In the genomic region with DNA sequence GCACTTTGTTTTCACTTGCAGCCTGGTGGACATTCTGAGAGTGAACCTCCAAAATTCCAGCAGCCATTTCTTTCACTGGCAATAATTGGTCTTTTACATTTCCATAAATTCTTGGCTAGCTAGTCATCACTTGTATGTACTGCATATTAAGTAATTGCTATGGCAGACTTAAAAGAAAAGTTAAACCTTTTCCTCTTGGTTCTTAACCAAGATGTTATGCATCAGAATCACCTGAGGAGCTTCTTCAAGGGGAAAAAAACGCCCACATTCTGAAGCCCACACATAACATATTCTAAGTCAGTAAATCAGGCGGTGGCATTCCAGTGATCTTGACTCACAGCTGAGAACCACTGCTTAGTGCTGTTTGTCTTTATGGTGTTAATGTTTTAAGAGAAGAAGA, we compare ENCODE assay signal across 13 cellular contexts. TPM values are rescaled to one million over a fixed set of nuclear protein-coding genes. Genes with fewer than 3 reads are reported as not detected.
DNase-seq lines count a peak whose midpoint lies in the region; ATAC-seq and TF ChIP-seq lines count a peak whose summit lies in the region.
"Had no signal": no experiment of that assay in that cellular context is flagged by ENCODE, and none has a peak within 500 bp of the region (broad histone marks: within the 10 kb centered on the region; RNA-seq: fewer than 3 reads in every experiment).

No MANE protein-coding gene starts in this region.

- ATAC-seq in foreskin keratinocyte = peak; percentile 88
- no peak for ATAC-seq in GM21423 (IDR thresholded peaks at IDR 0.05; ENCODE audit: unreplicated experiment)
- no peak for ATAC-seq in GM19035 (IDR thresholded peaks at IDR 0.05; ENCODE audit: unreplicated experiment)

- peaks cover 11 to 89% (median 26%) of the 10 kb centered on the region in 3 donors for H3K36me3 Mint-ChIP-seq in CD8-positive, alpha-beta memory T cell

- 64 to 73% methylated on average over 2 of the region's 2 CpGs for WGBS in GM23248 (ENCODE audit: low coverage in 1 of 2, low lambda C conversion rate in 2 of 2, missing lambda C conversion rate in 2 of 2), 2 experiments

- H3K4me1 Mint-ChIP-seq in CD8-positive, alpha-beta memory T cell = no peaks in the 10 kb centered on the region
- H3K4me1 Mint-ChIP-seq: nephron had no signal

- H3K9me3 ChIP-seq in A673 (ENCODE audit: low read depth, low read length, poor library complexity, severe bottlenecking) (no peaks in the 10 kb centered on the region), GM23248 (ENCODE audit: low read depth) (no peaks in the 10 kb centered on the region)
- no peaks in the 10 kb centered on the region for H3K9me3 ChIP-seq in CD8-positive, alpha-beta memory T cell (ENCODE audit: low read length)

- peaks cover 12% of the 10 kb centered on the region for H3F3A ChIP-seq in GM23248 (ENCODE audit: insufficient read depth)

- peaks cover 84% of the 10 kb centered on the region for H3K36me3 ChIP-seq in A673 (ENCODE audit: insufficient read depth, low read length, poor library complexity, severe bottlenecking)
- H3K36me3 ChIP-seq in GM23248 (ENCODE audit: low read depth) = peaks cover 52% of the 10 kb centered on the region
- peaks cover 52% of the 10 kb centered on the region for H3K36me3 ChIP-seq in CD8-positive, alpha-beta memory T cell (ENCODE audit: insufficient read depth, low read length)

- H3K4me1 ChIP-seq in A673 (ENCODE audit: insufficient read depth, low read length, poor library complexity, severe bottlenecking) (peaks cover 4% of the 10 kb centered on the region), GM23248 (ENCODE audit: insufficient read depth) (peaks cover 12% of the 10 kb centered on the region), foreskin keratinocyte (peaks cover 11% of the 10 kb centered on the region)
- no peaks in the 10 kb centered on the region for H3K4me1 ChIP-seq in CD8-positive, alpha-beta memory T cell (ENCODE audit: insufficient read depth, low read length)

- H3K9me2 ChIP-seq in GM23248 (ENCODE audit: insufficient read depth) = no peaks in the 10 kb centered on the region

- no peak overlapping the region for H3K4me3 Mint-ChIP-seq in CD8-positive, alpha-beta memory T cell
- H3K4me3 Mint-ChIP-seq: nephron had no signal

- H3K9ac ChIP-seq in GM23248 = no peak overlapping the region

- H3K27ac ChIP-seq in A673 (ENCODE audit: low read depth, low read length, poor library complexity, severe bottlenecking) = no peak overlapping the region
- no peak overlapping the region; the same call in 1 of the 2 replicates for H3K27ac ChIP-seq in GM23248
- no peak overlapping the region for H3K27ac ChIP-seq in foreskin keratinocyte
- no peak overlapping the region for H3K27ac ChIP-seq in CD8-positive, alpha-beta memory T cell (ENCODE audit: low read depth, low read length)
- H3K27ac ChIP-seq: WERI-Rb-1 had no signal

- CTCF ChIA-PET in A673 (lab: Charles Lee) = no interaction called here
- CTCF ChIA-PET in CD8-positive, alpha-beta memory T cell (lab: Charles Lee) = no interaction called here

- intact Hi-C loops in A673 (cut with micrococcal nuclease; ENCODE audit: unreplicated experiment) = no loop called here

- H4K20me1 ChIP-seq in GM23248 (ENCODE audit: insufficient read depth) = no peaks in the 10 kb centered on the region

- POLR2A ChIA-PET in A673 (lab: Charles Lee; ENCODE audit: low non-redundant PET) = no interaction called here
- POLR2A ChIA-PET in CD8-positive, alpha-beta memory T cell (lab: Charles Lee) = no interaction called here

- H2AFZ ChIP-seq in GM23248 = no peak overlapping the region

- H3K27me3 Mint-ChIP-seq in CD8-positive, alpha-beta memory T cell = no peaks in the 10 kb centered on the region

- no peaks in the 10 kb centered on the region for H3K79me2 ChIP-seq in GM23248 (ENCODE audit: insufficient read depth)

- BruUV-seq in A673 (replicated peaks; lab: Mats Ljungman, UMichigan) = no TSS peak

- H3K4me3 ChIP-seq in A673 (ENCODE audit: low read depth, low read length, poor library complexity, severe bottlenecking) (no peak overlapping the region), GM23248 (no peak overlapping the region)
- H3K4me3 ChIP-seq in CD8-positive, alpha-beta memory T cell (ENCODE audit: low read length) = no peak overlapping the region

- no peaks in the 10 kb centered on the region for H3K27me3 ChIP-seq in A673 (replicated peaks; ENCODE audit: insufficient read depth, low read depth, low read length, poor library complexity)
- H3K27me3 ChIP-seq in GM23248 (replicated peaks; ENCODE audit: insufficient read depth) = no peaks in the 10 kb centered on the region
- H3K27me3 ChIP-seq in foreskin keratinocyte = no peaks in the 10 kb centered on the region
- H3K27me3 ChIP-seq in CD8-positive, alpha-beta memory T cell (ENCODE audit: insufficient read depth, low read length, poor library complexity, severe bottlenecking) = no peaks in the 10 kb centered on the region

- H3K27ac Mint-ChIP-seq in CD8-positive, alpha-beta memory T cell = no peak overlapping the region
- H3K27ac Mint-ChIP-seq: nephron had no signal

- in situ Hi-C loops in GM23248 (cut with MboI) = no loop called here

- H3K9me3 Mint-ChIP-seq in CD8-positive, alpha-beta memory T cell = no peaks in the 10 kb centered on the region
- H3K9me3 Mint-ChIP-seq: nephron had no signal

- peak; percentile 54 for DNase-seq in A673 (ENCODE audit: low spot score)
- peak; percentile 60 for DNase-seq in GM23248
- peak; percentile 36 for DNase-seq in amniotic epithelial cell (ENCODE audit: low read depth)
- peak; percentile 76 to 82 for DNase-seq in foreskin keratinocyte
- DNase-seq in NCI-H1105 treated with DMSO at 0.1 percent for 48 hours (lab: John Stamatoyannopoulos, UW) = no peak
- no peak for DNase-seq in CD8-positive, alpha-beta memory T cell
- DNase-seq: activated CD8-positive, alpha-beta memory T cell treated with anti-CD3 and anti-CD28 coated beads for 24 hours; activated effector memory CD4-positive, alpha-beta T cell treated with Interleukin-2 at 50 U/mL for 16 hours; NCI-H69; WERI-Rb-1 had no signal

- H3K4me2 ChIP-seq in GM23248 (ENCODE audit: unreplicated experiment) = peak overlapping the region; percentile 29

- TF ChIP-seq CTCF in A673 (conservative IDR thresholded peaks at IDR 0.05; ENCODE audit: low read depth, low read length) (no peak), foreskin keratinocyte (conservative IDR thresholded peaks at IDR 0.05) (no peak)

RNA-seq across cellular contexts. Expression of gene CDC40, which starts 37.0 kb away (rescaled TPM):
- total RNA-seq in A673 (2021) (47.7 and 50.9 TPM in 2 replicates), foreskin keratinocyte (14.8 and 17.8 TPM in 2 replicates)
- 18.8 and 21.1 TPM in 2 replicates for total RNA-seq in GM23248 (2014; rRNA removed; shearing (Covaris generic))
- polyA plus RNA-seq in GM23248 (2016; fragmentation: Nextera tagmentation; extraction: Ambion mirVana) (21.2 and 21.9 TPM in 2 replicates), foreskin keratinocyte (4.5 and 5.6 TPM in 2 replicates)
- 10 to 100 TPM; 26.5 to 27.3 TPM for total RNA-seq in CD8-positive, alpha-beta memory T cell
- polyA plus RNA-seq in CD8-positive, alpha-beta memory T cell = 21.8 TPM

RNA-seq across cellular contexts. Expression of gene WASF1, which starts 37.8 kb away (rescaled TPM):
- total RNA-seq in A673 (2021) (159 and 165 TPM in 2 replicates), foreskin keratinocyte (18.7 and 21.1 TPM in 2 replicates)
- total RNA-seq in GM23248 (2014; rRNA removed; shearing (Covaris generic)) = 12.3 and 14.4 TPM in 2 replicates
- polyA plus RNA-seq in GM23248 (2016; fragmentation: Nextera tagmentation; extraction: Ambion mirVana) (24.6 and 25.1 TPM in 2 replicates), foreskin keratinocyte (11.2 and 13.8 TPM in 2 replicates)
- total RNA-seq in CD8-positive, alpha-beta memory T cell = 1 to 10 TPM; 1.8 to 2.4 TPM
- 0.36 TPM for polyA plus RNA-seq in CD8-positive, alpha-beta memory T cell

Comparison
In these comparisons a context has a peak if more than half of its experiments do, and no peak if none do; other contexts are left out.
1. DNase-seq: peak in A673 (single experiment), GM23248 (single experiment), amniotic epithelial cell (single experiment) and foreskin keratinocyte (2 of 2); none in NCI-H1105 treated with DMSO at 0.1 percent for 48 hours (single experiment) and CD8-positive, alpha-beta memory T cell (0 of 5).